In the genomic region with DNA sequence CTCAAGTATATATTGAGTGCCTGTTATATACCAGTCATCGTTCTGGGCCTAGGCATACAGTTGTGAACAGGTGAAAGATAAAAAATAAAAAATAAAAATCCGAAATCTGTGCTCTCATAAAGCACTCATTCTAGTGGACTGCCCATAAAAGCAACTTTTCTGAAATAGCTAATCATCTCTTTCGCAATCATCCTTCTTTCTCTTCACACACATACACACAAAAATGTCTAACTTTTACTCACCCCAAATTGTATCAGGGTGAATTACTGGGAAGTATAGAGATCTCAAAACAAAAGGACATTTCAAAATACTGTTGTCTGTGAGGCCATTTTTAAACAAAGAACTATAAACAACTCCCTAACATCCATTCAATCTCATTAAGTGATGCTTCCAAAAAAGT, we compare ENCODE assay signal across 25 cellular contexts. TPM values are rescaled to one million over a fixed set of nuclear protein-coding genes. Genes with fewer than 3 reads are reported as not detected.
DNase-seq lines count a peak whose midpoint lies in the region; ATAC-seq lines count a peak whose summit lies in the region.
"Had no signal": no experiment of that assay in that cellular context is flagged by ENCODE, and none has a peak within 500 bp of the region (broad histone marks: within the 10 kb centered on the region; RNA-seq: fewer than 3 reads in every experiment).

No MANE protein-coding gene starts in this region.

- H3K36me3 Mint-ChIP-seq in T-helper 1 cell treated with Interleukin-12 subunit alpha and Interleukin-12 subunit beta and Interleukin-4 antibody, amounts not matched to agents 30 μg/mL and 1 μg/mL, for 36 hours (ENCODE audit: low read depth) = peaks cover 17% of the 10 kb centered on the region
- peaks cover 20% of the 10 kb centered on the region for H3K36me3 Mint-ChIP-seq in activated CD4-positive, alpha-beta memory T cell treated with anti-CD3 and anti-CD28 coated beads for 36 hours

- CTCF ChIA-PET in activated CD4-positive, alpha-beta memory T cell treated with anti-CD3 and anti-CD28 coated beads for 36 hours (lab: Charles Lee) = no interaction called here

- H3K4me3 Mint-ChIP-seq in T-helper 1 cell treated with Interleukin-12 subunit alpha and Interleukin-12 subunit beta and Interleukin-4 antibody, amounts not matched to agents 30 μg/mL and 1 μg/mL, for 36 hours = no peak overlapping the region
- no peak overlapping the region for H3K4me3 Mint-ChIP-seq in activated CD4-positive, alpha-beta memory T cell treated with anti-CD3 and anti-CD28 coated beads for 36 hours
- H3K4me3 Mint-ChIP-seq: activated CD4-positive, alpha-beta T cell treated with anti-CD3 and anti-CD28 coated beads, Interleukin-2, amount 10 ng/mL, durations not matched to agents 24 days and 14 days; naive B cell had no signal

- H3K27ac Mint-ChIP-seq in T-helper 1 cell treated with Interleukin-12 subunit alpha and Interleukin-12 subunit beta and Interleukin-4 antibody, amounts not matched to agents 30 μg/mL and 1 μg/mL, for 36 hours = peak overlapping the region; percentile 62
- H3K27ac Mint-ChIP-seq in activated CD4-positive, alpha-beta memory T cell treated with anti-CD3 and anti-CD28 coated beads for 36 hours = no peak overlapping the region
- H3K27ac Mint-ChIP-seq: activated CD4-positive, alpha-beta T cell treated with anti-CD3 and anti-CD28 coated beads, Interleukin-2, amount 10 ng/mL, durations not matched to agents 24 days and 14 days; naive B cell had no signal

- no peaks in the 10 kb centered on the region for H3K27me3 Mint-ChIP-seq in T-helper 1 cell treated with Interleukin-12 subunit alpha and Interleukin-12 subunit beta and Interleukin-4 antibody, amounts not matched to agents 30 μg/mL and 1 μg/mL, for 36 hours (ENCODE audit: low read depth)
- no peaks in the 10 kb centered on the region for H3K27me3 Mint-ChIP-seq in activated CD4-positive, alpha-beta memory T cell treated with anti-CD3 and anti-CD28 coated beads for 36 hours
- H3K27me3 Mint-ChIP-seq: activated CD4-positive, alpha-beta T cell treated with anti-CD3 and anti-CD28 coated beads, Interleukin-2, amount 10 ng/mL, durations not matched to agents 24 days and 14 days; naive B cell had no signal

- intact Hi-C loops in activated CD4-positive, alpha-beta memory T cell treated with anti-CD3 and anti-CD28 coated beads for 36 hours (cut with micrococcal nuclease) = no loop called here

- no peaks in the 10 kb centered on the region for H3K9me3 Mint-ChIP-seq in T-helper 1 cell treated with Interleukin-12 subunit alpha and Interleukin-12 subunit beta and Interleukin-4 antibody, amounts not matched to agents 30 μg/mL and 1 μg/mL, for 36 hours
- no peaks in the 10 kb centered on the region for H3K9me3 Mint-ChIP-seq in activated CD4-positive, alpha-beta memory T cell treated with anti-CD3 and anti-CD28 coated beads for 36 hours
- H3K9me3 Mint-ChIP-seq: activated CD4-positive, alpha-beta T cell treated with anti-CD3 and anti-CD28 coated beads, Interleukin-2, amount 10 ng/mL, durations not matched to agents 24 days and 14 days; naive B cell had no signal

- no peaks in the 10 kb centered on the region for H3K4me1 Mint-ChIP-seq in T-helper 1 cell treated with Interleukin-12 subunit alpha and Interleukin-12 subunit beta and Interleukin-4 antibody, amounts not matched to agents 30 μg/mL and 1 μg/mL, for 36 hours (ENCODE audit: low read depth)
- no peaks in the 10 kb centered on the region for H3K4me1 Mint-ChIP-seq in activated CD4-positive, alpha-beta memory T cell treated with anti-CD3 and anti-CD28 coated beads for 36 hours (ENCODE audit: low read depth)
- H3K4me1 Mint-ChIP-seq: activated CD4-positive, alpha-beta T cell treated with anti-CD3 and anti-CD28 coated beads, Interleukin-2, amount 10 ng/mL, durations not matched to agents 24 days and 14 days; naive B cell had no signal

- no peak for DNase-seq in T-helper 1 cell
- DNase-seq in LHCN-M2 (ENCODE audit: low read depth) = peak; percentile 8
- DNase-seq in fibroblast of peridontal ligament (ENCODE audit: extremely low read depth) = peak; percentile 49
- peak; percentile 11 for DNase-seq in stromal cell of bone marrow (ENCODE audit: low read depth)
- no peak for DNase-seq in hepatic stellate cell (ENCODE audit: low spot score)
- DNase-seq in activated CD4-positive, alpha-beta memory T cell treated with anti-CD3 and anti-CD28 coated beads for 36 hours = no peak
- DNase-seq: activated CD4-positive, alpha-beta T cell treated with anti-CD3 and anti-CD28 coated beads, Interleukin-2, amount 10 ng/mL, durations not matched to agents 24 days and 14 days; activated naive CD4-positive, alpha-beta T cell treated with anti-CD3 and anti-CD28 coated beads, Interleukin-2, amount 50 U/mL, for 16 hours; aorta; C1 segment of cervical spinal cord; Caco-2; caudate nucleus; dorsolateral prefrontal cortex; foreskin melanocyte; Kasumi-1; left lung; naive B cell; NCI-H1092 treated with DMSO at 0.1 percent for 48 hours; NCI-H2029 treated with DMSO at 0.1 percent for 48 hours; NCI-H345; NCI-H748 treated with DMSO at 0.1 percent for 48 hours; nucleus accumbens; substantia nigra had no signal

- POLR2A ChIA-PET in activated CD4-positive, alpha-beta memory T cell treated with anti-CD3 and anti-CD28 coated beads for 36 hours (lab: Charles Lee) = no interaction called here

- ATAC-seq in HG03354 (IDR thresholded peaks at IDR 0.05; ENCODE audit: poor library complexity, severe bottlenecking, unreplicated experiment) = no peak
- ATAC-seq: left lung had no signal

RNA-seq across cellular contexts. Expression of a gene that starts 29.6 kb away (rescaled TPM):
- 15.6 and 15.8 TPM in 2 replicates for total RNA-seq in LHCN-M2 (2014; rRNA removed)
- 5.5 TPM for polyA plus RNA-seq in LHCN-M2 (2012)
- 10 to 100 TPM; 53.0 to 65.1 TPM for total RNA-seq in activated CD4-positive, alpha-beta memory T cell treated with anti-CD3 and anti-CD28 coated beads for 36 hours

Comparison
In these comparisons a context has a peak if more than half of its experiments do, and no peak if none do; other contexts are left out.
1. DNase-seq: peak in LHCN-M2 (single experiment), fibroblast of peridontal ligament (single experiment) and stromal cell of bone marrow (single experiment); none in T-helper 1 cell (0 of 5), hepatic stellate cell (single experiment) and activated CD4-positive, alpha-beta memory T cell treated with anti-CD3 and anti-CD28 coated beads for 36 hours (single experiment).